Comparison of ENCODE assay signal across 13 cellular contexts in genomic region chr1:169796411-169796810, GRCh38. TPM values are rescaled to one million over a fixed set of nuclear protein-coding genes. Genes with fewer than 3 reads are reported as not detected.
A peak's percentile ranks its signal among the peaks of the same experiment; 100 is the strongest.
DNase-seq lines count a peak whose midpoint lies in the region; ATAC-seq and TF ChIP-seq lines count a peak whose summit lies in the region.
"Had no signal": no experiment of that assay in that cellular context is flagged by ENCODE, and none has a peak within 500 bp of the region (broad histone marks: within the 10 kb centered on the region; RNA-seq: fewer than 3 reads in every experiment).

No MANE protein-coding gene starts in this region.

- no peak overlapping the region for H2AFZ ChIP-seq in mammary epithelial cell (ENCODE audit: low read depth, low read length)

- no peak overlapping the region for H3K27ac ChIP-seq in mammary epithelial cell (ENCODE audit: insufficient read depth, low read depth, low read length)
- no peak overlapping the region for H3K27ac ChIP-seq in effector memory CD4-positive, alpha-beta T cell (ENCODE audit: insufficient read depth, low read length, poor library complexity, severe bottlenecking)
- H3K27ac ChIP-seq: brain microvascular endothelial cell, epithelial cell of prostate had no signal

- in situ Hi-C loops in mammary epithelial cell (cut with MboI; ENCODE audit: low sequenced_read_pairs in 2 of 2), result no loop called here

- H3K9ac ChIP-seq in mammary epithelial cell (ENCODE audit: insufficient read depth, low read length) (no peak overlapping the region), skeletal muscle satellite cell (ENCODE audit: low read depth, low read length) (peak overlapping the region; percentile 94)

- 97% methylated on average over 4 of the region's 4 CpGs for WGBS in mammary epithelial cell (ENCODE audit: low coverage, missing lambda C conversion rate)

- H3K79me2 ChIP-seq in mammary epithelial cell (ENCODE audit: insufficient read depth, low read length), result peaks cover 52% of the 10 kb centered on the region

- peaks cover 52% of the 10 kb centered on the region for H3K4me1 Mint-ChIP-seq in activated T-cell treated with anti-CD3 and anti-CD28 coated beads, Interleukin-2, amount 50 U/mL, for 24 hours (ENCODE audit: low read depth)

- H4K20me1 ChIP-seq in mammary epithelial cell (ENCODE audit: insufficient read depth, low read length), result no peaks in the 10 kb centered on the region

- no peak for TF ChIP-seq POLR2A in NB4 (IDR thresholded peaks at IDR 0.05; ENCODE audit: extremely low read depth, insufficient read length)

- DNase-seq in activated T-cell treated with anti-CD3 and anti-CD28 coated beads, Interleukin-2, amount 50 U/mL, for 24 hours, result no peak
- DNase-seq in activated T-cell treated with anti-CD3 and anti-CD28 coated beads, Interleukin-2, amount 50 U/mL, for 1 hour, result no peak
- DNase-seq in NB4 (ENCODE audit: low read depth) (no peak), mammary epithelial cell (no peak), NOMO-1 treated with DMSO at 0.1 percent for 48 hours (lab: John Stamatoyannopoulos, UW; ENCODE audit: unreplicated experiment) (no peak)
- DNase-seq in effector memory CD4-positive, alpha-beta T cell, result no peak
- DNase-seq: brain microvascular endothelial cell; MG63; NCI-H524; stimulated activated CD4-positive, alpha-beta T cell treated with anti-CD3 and anti-CD28 coated beads, Interleukin-12 subunit alpha, Interleukin-12 subunit beta, amount 100 ng/mL, for 4 hours had no signal

- peak overlapping the region; percentile 98 for H3K4me3 Mint-ChIP-seq in activated T-cell treated with anti-CD3 and anti-CD28 coated beads, Interleukin-2, amount 50 U/mL, for 24 hours

- peaks cover 83% of the 10 kb centered on the region for H3K36me3 Mint-ChIP-seq in activated T-cell treated with anti-CD3 and anti-CD28 coated beads, Interleukin-2, amount 50 U/mL, for 24 hours (ENCODE audit: low read depth)

- CTCF ChIA-PET in mammary epithelial cell (lab: Charles Lee; ENCODE audit: low non-redundant PET), result no interaction called here

- H3K4me3 ChIP-seq in NB4 (ENCODE audit: low read depth, low read length), result peak overlapping the region; percentile 97
- H3K4me3 ChIP-seq in mammary epithelial cell (replicated peaks in 1 of 3; ENCODE audit: insufficient read depth in 1 of 3, low read depth in 2 of 3, low read length in 3 of 3), result no peak overlapping the region
- H3K4me3 ChIP-seq in skeletal muscle satellite cell (ENCODE audit: low read length), result no peak overlapping the region
- no peak overlapping the region for H3K4me3 ChIP-seq in effector memory CD4-positive, alpha-beta T cell (ENCODE audit: insufficient read depth, low read depth, low read length, poor library complexity, severe bottlenecking)

- no peaks in the 10 kb centered on the region for H3K27me3 Mint-ChIP-seq in activated T-cell treated with anti-CD3 and anti-CD28 coated beads, Interleukin-2, amount 50 U/mL, for 24 hours

- no peaks in the 10 kb centered on the region for H3K9me3 Mint-ChIP-seq in activated T-cell treated with anti-CD3 and anti-CD28 coated beads, Interleukin-2, amount 50 U/mL, for 24 hours

- TF ChIP-seq CTCF in NB4 (IDR thresholded peaks at IDR 0.05; ENCODE audit: low read depth, low read length), result no peak
- no peak for TF ChIP-seq CTCF in mammary epithelial cell (conservative IDR thresholded peaks at IDR 0.05 in 1 of 2, IDR thresholded peaks at IDR 0.05 in 1 of 2; ENCODE audit: extremely low read depth in 1 of 2, insufficient read depth in 1 of 2, low read depth in 1 of 2, low read length in 2 of 2)

- BruUV-seq in mammary epithelial cell (replicated peaks; lab: Mats Ljungman, UMichigan), result no TSS peak

- H3K9me3 ChIP-seq in mammary epithelial cell (replicated peaks; ENCODE audit: insufficient read depth, low read length), result no peaks in the 10 kb centered on the region
- H3K9me3 ChIP-seq in skeletal muscle satellite cell (replicated peaks; ENCODE audit: low read length), result no peaks in the 10 kb centered on the region
- H3K9me3 ChIP-seq in effector memory CD4-positive, alpha-beta T cell (ENCODE audit: control insufficient read depth, low read length), result no peaks in the 10 kb centered on the region
- H3K9me3 ChIP-seq: MG63 had no signal

- H3K27me3 ChIP-seq in mammary epithelial cell (ENCODE audit: insufficient read depth, low read length) (no peaks in the 10 kb centered on the region), skeletal muscle satellite cell (ENCODE audit: control insufficient read depth, insufficient read depth, low read length) (no peaks in the 10 kb centered on the region)
- H3K27me3 ChIP-seq in effector memory CD4-positive, alpha-beta T cell (replicated peaks; ENCODE audit: control insufficient read depth, insufficient read depth, low read length, poor library complexity, severe bottlenecking), result no peaks in the 10 kb centered on the region
- H3K27me3 ChIP-seq: brain microvascular endothelial cell, MG63 had no signal

- H3K27ac Mint-ChIP-seq in activated T-cell treated with anti-CD3 and anti-CD28 coated beads, Interleukin-2, amount 50 U/mL, for 24 hours, result peak overlapping the region; percentile 99

- ATAC-seq in GM21576 (IDR thresholded peaks at IDR 0.05; ENCODE audit: unreplicated experiment), result no peak

- peak overlapping the region; percentile 81 for H3K4me2 ChIP-seq in mammary epithelial cell (ENCODE audit: insufficient read depth, low read depth, low read length)
- H3K4me2 ChIP-seq in skeletal muscle satellite cell (ENCODE audit: low read length), result peak overlapping the region; percentile 90

- H3K36me3 ChIP-seq in mammary epithelial cell (ENCODE audit: insufficient read depth, low read length), result no peaks in the 10 kb centered on the region
- peaks cover 3% of the 10 kb centered on the region for H3K36me3 ChIP-seq in skeletal muscle satellite cell (ENCODE audit: insufficient read depth, low read length)
- no peaks in the 10 kb centered on the region for H3K36me3 ChIP-seq in effector memory CD4-positive, alpha-beta T cell (ENCODE audit: control insufficient read depth, insufficient read depth, low read length)
- H3K36me3 ChIP-seq: brain microvascular endothelial cell had no signal

- intact Hi-C loops in mammary epithelial cell (cut with micrococcal nuclease), result loop anchor here (5.0 kb wide), 1 partner anchor 1194 kb away; no protein-coding TSS in a partner anchor

- H3K4me1 ChIP-seq in mammary epithelial cell (ENCODE audit: insufficient read depth, low read length) (peaks cover 8% of the 10 kb centered on the region), skeletal muscle satellite cell (ENCODE audit: control insufficient read depth, insufficient read depth, low read length) (peaks cover 16% of the 10 kb centered on the region)
- peaks cover 9% of the 10 kb centered on the region for H3K4me1 ChIP-seq in effector memory CD4-positive, alpha-beta T cell (ENCODE audit: control insufficient read depth, insufficient read depth, low read length, poor library complexity, severe bottlenecking)

- dilution Hi-C loops in mammary epithelial cell (cut with HindIII; ENCODE audit: low sequenced_read_pairs), result no loop called here

RNA-seq across cellular contexts. Expression of gene METTL18, which starts 1.7 kb away (rescaled TPM):
- 1 to 10 TPM; 4.3 to 6.0 TPM for total RNA-seq in mammary epithelial cell
- polyA plus RNA-seq in mammary epithelial cell, result 2.6 TPM
- not detected for polyA minus RNA-seq in mammary epithelial cell
- total RNA-seq in skeletal muscle satellite cell (2012; rRNA removed), result 5.7 and 7.9 TPM in 2 replicates
